22 cellular contexts compared by ENCODE assay signal in genomic region chr10:132493246-132493755, GRCh38. TPM values are rescaled to one million over a fixed set of nuclear protein-coding genes. Genes with fewer than 3 reads are reported as not detected.
A peak's percentile ranks its signal among the peaks of the same experiment; 100 is the strongest.
DNase-seq lines count a peak whose midpoint lies in the region; ATAC-seq and TF ChIP-seq lines count a peak whose summit lies in the region.
"Had no signal": no experiment of that assay in that cellular context is flagged by ENCODE, and none has a peak within 500 bp of the region (broad histone marks: within the 10 kb centered on the region; RNA-seq: fewer than 3 reads in every experiment).

No MANE protein-coding gene starts in this region.

- H3K4me2 ChIP-seq in Karpas-422 (ENCODE audit: low read depth, low read length, poor library complexity, severe bottlenecking): no peak overlapping the region
- H3K4me2 ChIP-seq: GM23338, KMS-11 had no signal

- CTCF ChIA-PET in WTC11 (lab: Charles Lee): interaction anchor here (1.0 kb wide), 1 partner anchor 16 kb away, joined by 3 read pairs; no protein-coding TSS in a partner anchor

- no peaks in the 10 kb centered on the region for H3K79me2 ChIP-seq in Karpas-422 (ENCODE audit: low read length)

- H2AFZ ChIP-seq in Karpas-422 (ENCODE audit: low read length): no peak overlapping the region
- H2AFZ ChIP-seq: GM23338 had no signal

- ATAC-seq in WTC11 (no peak), HG02981 (IDR thresholded peaks at IDR 0.05; ENCODE audit: unreplicated experiment) (no peak)
- ATAC-seq: GM23338, natural killer cell had no signal

- H3K4me3 Mint-ChIP-seq in WTC11: no peak overlapping the region
- H3K4me3 Mint-ChIP-seq: CD14-positive monocyte, GM23338, natural killer cell had no signal

- H3K27ac Mint-ChIP-seq in WTC11: no peak overlapping the region
- H3K27ac Mint-ChIP-seq: GM23338, natural killer cell had no signal

- H3K27ac ChIP-seq in esophagus squamous epithelium (peak overlapping the region in 3 of 4 donors; percentile 23 to 69 (median 52)), transverse colon (peak overlapping the region in 3 of 4 donors; percentile 27 to 41 (median 31)), Karpas-422 (ENCODE audit: low read length) (no peak overlapping the region)
- H3K27ac ChIP-seq: coronary artery, KMS-11, SJSA1 had no signal

- DNase-seq in WTC11 (ENCODE audit: low spot score) (peak; percentile 5), esophagus squamous epithelium (lab: John Stamatoyannopoulos, UW) (no peak), nucleus accumbens (lab: John Stamatoyannopoulos, UW) (peak in 34 of 56 donors; percentile 10 to 81 (median 48)), transverse colon (no peak), foreskin fibroblast (no peak), Karpas-422 (no peak)
- DNase-seq: activated CD4-positive, alpha-beta T cell treated with anti-CD3 and anti-CD28 coated beads for 1 hour; activated naive CD4-positive, alpha-beta T cell treated with Interleukin-2 at 50 U/mL for 16 hours; activated T-cell treated with anti-CD3 and anti-CD28 coated beads, Interleukin-2, amount 50 U/mL, for 1 hour; adrenal gland; Calu3; DND-41; natural killer cell; NCI-H510A; NK-92 treated with Interleukin-12 subunit alpha and Interleukin-12 subunit beta, amount 100 ng/mL, for 24 hours; T-helper 1 cell had no signal

- H3K9ac ChIP-seq in Karpas-422 (ENCODE audit: low read length): no peak overlapping the region
- H3K9ac ChIP-seq: KMS-11 had no signal

- POLR2A ChIA-PET in WTC11 (lab: Charles Lee): no interaction called here

- no peak for TF ChIP-seq CTCF in WTC11 (IDR thresholded peaks at IDR 0.05)
- TF ChIP-seq CTCF in esophagus squamous epithelium (IDR thresholded peaks at IDR 0.05): no peak
- no peak for TF ChIP-seq CTCF in transverse colon (IDR thresholded peaks at IDR 0.05)
- no peak for TF ChIP-seq CTCF in foreskin fibroblast (IDR thresholded peaks at IDR 0.05; ENCODE audit: low read depth, low read length)

- in situ Hi-C loops in transverse colon (cut with MboI; ENCODE audit: low pct_ligation_motif_present in 1 of 4, low pct_unique_long_range_greater_than_20kb in 1 of 4, low sequenced_read_pairs in 3 of 4): no loop called here

- H4K20me1 ChIP-seq in Karpas-422 (ENCODE audit: insufficient read depth, low read depth, low read length): no peaks in the 10 kb centered on the region

- 72% methylated on average over 2 of the region's 8 CpGs; no CpG with 5 or more reads in 1 of the 2 donors for WGBS in esophagus squamous epithelium, 2 donors
- 66% methylated on average over 8 of the region's 8 CpGs; no CpG with 5 or more reads in 1 of the 2 donors for WGBS in transverse colon (ENCODE audit: low coverage in 1 of 2), 2 donors

- H3K4me3 ChIP-seq in esophagus squamous epithelium (no peak overlapping the region), transverse colon (no peak overlapping the region), foreskin fibroblast (ENCODE audit: low read depth in 1 of 2, low read length in 2 of 2) (no peak overlapping the region), Karpas-422 (ENCODE audit: low read length) (no peak overlapping the region)
- H3K4me3 ChIP-seq: adrenal gland, coronary artery, GM23338, SJSA1 had no signal

- H3K36me3 ChIP-seq in esophagus squamous epithelium (no peaks in the 10 kb centered on the region), transverse colon (no peaks in the 10 kb centered on the region), Karpas-422 (ENCODE audit: insufficient read depth, low read length) (no peaks in the 10 kb centered on the region)
- H3K36me3 ChIP-seq: adrenal gland, SJSA1 had no signal

- H3K4me1 Mint-ChIP-seq in WTC11: no peaks in the 10 kb centered on the region
- H3K4me1 Mint-ChIP-seq: GM23338 had no signal

- intact Hi-C loops in esophagus squamous epithelium (cut with DNase I) (no loop called here), transverse colon (cut with DNase I; ENCODE audit: low total_unique reads) (no loop called here)

- H3K9me2 ChIP-seq in Karpas-422 (replicated peaks; ENCODE audit: insufficient read depth, low read length): no peaks in the 10 kb centered on the region

- peaks cover 0 to 9% (median 0%) of the 10 kb centered on the region in 4 donors for H3K27me3 ChIP-seq in esophagus squamous epithelium
- no peaks in the 10 kb centered on the region for H3K27me3 ChIP-seq in transverse colon
- no peaks in the 10 kb centered on the region for H3K27me3 ChIP-seq in Karpas-422 (ENCODE audit: low read length)
- H3K27me3 ChIP-seq: adrenal gland, SJSA1 had no signal

- H3K27me3 Mint-ChIP-seq in WTC11 (ENCODE audit: low read depth): no peaks in the 10 kb centered on the region; the same call in 1 of the 2 replicates

- TF ChIP-seq EP300 in transverse colon (IDR thresholded peaks at IDR 0.05; ENCODE audit: low read depth): no peak

- no peaks in the 10 kb centered on the region for H3K36me3 Mint-ChIP-seq in WTC11
- H3K36me3 Mint-ChIP-seq: CD14-positive monocyte, natural killer cell had no signal

- TF ChIP-seq POLR2A in esophagus squamous epithelium (IDR thresholded peaks at IDR 0.05) (no peak), transverse colon (IDR thresholded peaks at IDR 0.05) (no peak)

- H3K9me3 ChIP-seq in esophagus squamous epithelium (no peaks in the 10 kb centered on the region), transverse colon (no peaks in the 10 kb centered on the region), Karpas-422 (ENCODE audit: low read length) (no peaks in the 10 kb centered on the region)
- H3K9me3 ChIP-seq: adrenal gland, SJSA1 had no signal

- peaks cover 5% of the 10 kb centered on the region; the same call in 1 of the 2 replicates for H3K9me3 Mint-ChIP-seq in WTC11
- H3K9me3 Mint-ChIP-seq: natural killer cell had no signal

- H3K4me1 ChIP-seq in esophagus squamous epithelium: peaks cover 0 to 63% (median 8%) of the 10 kb centered on the region in 3 donors
- peaks cover 0 to 15% (median 0%) of the 10 kb centered on the region in 4 donors for H3K4me1 ChIP-seq in transverse colon
- H3K4me1 ChIP-seq in Karpas-422 (ENCODE audit: low read length): peaks cover 42% of the 10 kb centered on the region

TF ChIP-seq in WTC11, 78 proteins besides CTCF, POLR2A, EP300 and RAD21 (continues in another document):
- TF ChIP-seq ARID4B (CRISPR knock-in tag; IDR thresholded peaks at IDR 0.05; ENCODE audit: borderline replicate concordance) (no peak), SMAD3 (CRISPR knock-in tag; IDR thresholded peaks at IDR 0.05; ENCODE audit: borderline replicate concordance) (no peak), SP1 (CRISPR knock-in tag; conservative IDR thresholded peaks at IDR 0.05) (no peak), NFYB (CRISPR knock-in tag; conservative IDR thresholded peaks at IDR 0.05; ENCODE audit: low read depth) (no peak), MXD4 (CRISPR knock-in tag; IDR thresholded peaks at IDR 0.05; ENCODE audit: borderline replicate concordance) (no peak), GABPB1 (CRISPR knock-in tag; IDR thresholded peaks at IDR 0.05) (no peak), PRRX2 (CRISPR knock-in tag; IDR thresholded peaks at IDR 0.05) (no peak), TEAD1 (CRISPR knock-in tag; IDR thresholded peaks at IDR 0.05) (no peak), CDX4 (CRISPR knock-in tag; IDR thresholded peaks at IDR 0.05; ENCODE audit: borderline replicate concordance) (no peak), MYBL2 (CRISPR knock-in tag; IDR thresholded peaks at IDR 0.05) (no peak)

RNA-seq across cellular contexts. Expression of gene INPP5A, which starts 44.3 kb away (rescaled TPM):
- total RNA-seq in WTC11 (2021): 20.0 to 22.1 TPM (median 21.5 TPM) in 3 replicates
- total RNA-seq in esophagus squamous epithelium: 10 to 100 TPM; 16.9 to 58.2 (median 29.5) TPM
- 10 to 100 TPM; 34.8 to 80.8 (median 52.8) TPM for total RNA-seq in transverse colon
- 9.1 and 11.8 TPM in 2 replicates for total RNA-seq in Karpas-422 (2014; rRNA removed; shearing (Covaris generic); ENCODE audit: low replicate concordance)

Comparison
In these comparisons a context has a peak if more than half of its experiments do, and no peak if none do; other contexts are left out.
1. DNase-seq: peak in WTC11 (single experiment) and nucleus accumbens (34 of 56); none in esophagus squamous epithelium (single experiment), transverse colon (single experiment), foreskin fibroblast (0 of 2) and Karpas-422 (single experiment).